13 cellular contexts compared by ENCODE assay signal in genomic region chr13:100594731-100595130, GRCh38. TPM values are rescaled to one million over a fixed set of nuclear protein-coding genes. Genes with fewer than 3 reads are reported as not detected.
A peak's percentile ranks its signal among the peaks of the same experiment; 100 is the strongest.
DNase-seq lines count a peak whose midpoint lies in the region; ATAC-seq and TF ChIP-seq lines count a peak whose summit lies in the region.
"Had no signal": no experiment of that assay in that cellular context is flagged by ENCODE, and none has a peak within 500 bp of the region (broad histone marks: within the 10 kb centered on the region; RNA-seq: fewer than 3 reads in every experiment).

No MANE protein-coding gene starts in this region.

- H3K36me3 ChIP-seq in BE2C (no peaks in the 10 kb centered on the region), H7 (replicated peaks; ENCODE audit: control insufficient read depth, insufficient read depth, low read length) (no peaks in the 10 kb centered on the region), kidney epithelial cell (ENCODE audit: control insufficient read depth, insufficient read depth, low read length) (no peaks in the 10 kb centered on the region)

- H3K4me3 ChIP-seq in BE2C (ENCODE audit: low read depth, low read length) (no peak overlapping the region), H7 (ENCODE audit: insufficient read depth, low read depth, low read length) (no peak overlapping the region), astrocyte of the spinal cord (ENCODE audit: low read depth, low read length) (no peak overlapping the region), kidney epithelial cell (ENCODE audit: low read depth, low read length) (no peak overlapping the region)
- H3K4me3 ChIP-seq: lung had no signal

- H3K9me3 ChIP-seq in BE2C: no peaks in the 10 kb centered on the region; the same call in 1 of the 2 replicates

- H3K4me1 ChIP-seq in BE2C: no peaks in the 10 kb centered on the region

- ATAC-seq in GM19351 (IDR thresholded peaks at IDR 0.05; ENCODE audit: unreplicated experiment): no peak
- no peak for ATAC-seq in GM18861 (IDR thresholded peaks at IDR 0.05; ENCODE audit: unreplicated experiment)

- in situ Hi-C loops in astrocyte of the spinal cord (cut with HindIII; ENCODE audit: low sequenced_read_pairs): no loop called here

- H3K27me3 ChIP-seq in BE2C: no peaks in the 10 kb centered on the region
- H3K27me3 ChIP-seq in H7 (ENCODE audit: control insufficient read depth, insufficient read depth, low read length): no peaks in the 10 kb centered on the region
- no peaks in the 10 kb centered on the region for H3K27me3 ChIP-seq in kidney epithelial cell (ENCODE audit: control insufficient read depth, insufficient read depth, low read length)

- DNase-seq in BE2C: no peak
- peak; percentile 50 for DNase-seq in H7
- DNase-seq in astrocyte of the spinal cord (ENCODE audit: low read depth, low spot score): no peak
- DNase-seq in kidney epithelial cell (ENCODE audit: low read depth): no peak
- DNase-seq in stimulated activated naive CD4-positive, alpha-beta T cell treated with Interleukin-2 at 50 U/mL for 16 hours (lab: John Stamatoyannopoulos, UW): no peak
- no peak for DNase-seq in hepatic stellate cell (ENCODE audit: low spot score)
- DNase-seq: activated B cell treated with CpG ODN at 0.5 μM for 24 hours; CD4-positive, CD25-positive, alpha-beta regulatory T cell; central memory CD4-positive, alpha-beta T cell; NCI-H187 had no signal

- TF ChIP-seq CTCF in BE2C (IDR thresholded peaks at IDR 0.05; ENCODE audit: low read depth, low read length) (peak; percentile 44), astrocyte of the spinal cord (IDR thresholded peaks at IDR 0.05; ENCODE audit: low read depth, low read length) (peak; percentile 24), kidney epithelial cell (IDR thresholded peaks at IDR 0.05; ENCODE audit: insufficient read depth, low read length, poor library complexity, severe bottlenecking) (peak; percentile 23)

RNA-seq across cellular contexts. Expression of gene GGACT, which starts 6.1 kb away (rescaled TPM):
- polyA plus RNA-seq in BE2C (2012; ENCODE audit: insufficient read depth, insufficient read length, low read depth): 21.3 TPM
- 1.4 and 3.0 TPM in 2 replicates for total RNA-seq in H7 (2014; rRNA removed; shearing (Covaris generic))
- 5.5 and 27.4 TPM in 2 replicates for total RNA-seq in kidney epithelial cell
